Comparison of ENCODE assay signal across 1 cellular context in genomic region chr6:154995241-154996162, GRCh38.
A peak's percentile ranks its signal among the peaks of the same experiment; 100 is the strongest.
TF ChIP-seq lines count a peak whose summit lies in the region.

Gene TIAM2, plus strand, starts transcription at chr6:154995315. Its CDS starts 133,909 bp downstream, at chr6:155129224.

TF ChIP-seq in GM23338, 12 proteins besides CTCF, POLR2A, EP300 and RAD21 (continued from another document):
- TF ChIP-seq ETS1 (IDR thresholded peaks at IDR 0.05) = no peak
- peak; percentile 72 for TF ChIP-seq POLR2AphosphoS5 (IDR thresholded peaks at IDR 0.05; ENCODE audit: low read depth)
- TF ChIP-seq JUNB (IDR thresholded peaks at IDR 0.05; ENCODE audit: unreplicated experiment) = no peak
- no peak for TF ChIP-seq STAT1 (IDR thresholded peaks at IDR 0.05; ENCODE audit: unreplicated experiment)
- TF ChIP-seq, protein P1, sequence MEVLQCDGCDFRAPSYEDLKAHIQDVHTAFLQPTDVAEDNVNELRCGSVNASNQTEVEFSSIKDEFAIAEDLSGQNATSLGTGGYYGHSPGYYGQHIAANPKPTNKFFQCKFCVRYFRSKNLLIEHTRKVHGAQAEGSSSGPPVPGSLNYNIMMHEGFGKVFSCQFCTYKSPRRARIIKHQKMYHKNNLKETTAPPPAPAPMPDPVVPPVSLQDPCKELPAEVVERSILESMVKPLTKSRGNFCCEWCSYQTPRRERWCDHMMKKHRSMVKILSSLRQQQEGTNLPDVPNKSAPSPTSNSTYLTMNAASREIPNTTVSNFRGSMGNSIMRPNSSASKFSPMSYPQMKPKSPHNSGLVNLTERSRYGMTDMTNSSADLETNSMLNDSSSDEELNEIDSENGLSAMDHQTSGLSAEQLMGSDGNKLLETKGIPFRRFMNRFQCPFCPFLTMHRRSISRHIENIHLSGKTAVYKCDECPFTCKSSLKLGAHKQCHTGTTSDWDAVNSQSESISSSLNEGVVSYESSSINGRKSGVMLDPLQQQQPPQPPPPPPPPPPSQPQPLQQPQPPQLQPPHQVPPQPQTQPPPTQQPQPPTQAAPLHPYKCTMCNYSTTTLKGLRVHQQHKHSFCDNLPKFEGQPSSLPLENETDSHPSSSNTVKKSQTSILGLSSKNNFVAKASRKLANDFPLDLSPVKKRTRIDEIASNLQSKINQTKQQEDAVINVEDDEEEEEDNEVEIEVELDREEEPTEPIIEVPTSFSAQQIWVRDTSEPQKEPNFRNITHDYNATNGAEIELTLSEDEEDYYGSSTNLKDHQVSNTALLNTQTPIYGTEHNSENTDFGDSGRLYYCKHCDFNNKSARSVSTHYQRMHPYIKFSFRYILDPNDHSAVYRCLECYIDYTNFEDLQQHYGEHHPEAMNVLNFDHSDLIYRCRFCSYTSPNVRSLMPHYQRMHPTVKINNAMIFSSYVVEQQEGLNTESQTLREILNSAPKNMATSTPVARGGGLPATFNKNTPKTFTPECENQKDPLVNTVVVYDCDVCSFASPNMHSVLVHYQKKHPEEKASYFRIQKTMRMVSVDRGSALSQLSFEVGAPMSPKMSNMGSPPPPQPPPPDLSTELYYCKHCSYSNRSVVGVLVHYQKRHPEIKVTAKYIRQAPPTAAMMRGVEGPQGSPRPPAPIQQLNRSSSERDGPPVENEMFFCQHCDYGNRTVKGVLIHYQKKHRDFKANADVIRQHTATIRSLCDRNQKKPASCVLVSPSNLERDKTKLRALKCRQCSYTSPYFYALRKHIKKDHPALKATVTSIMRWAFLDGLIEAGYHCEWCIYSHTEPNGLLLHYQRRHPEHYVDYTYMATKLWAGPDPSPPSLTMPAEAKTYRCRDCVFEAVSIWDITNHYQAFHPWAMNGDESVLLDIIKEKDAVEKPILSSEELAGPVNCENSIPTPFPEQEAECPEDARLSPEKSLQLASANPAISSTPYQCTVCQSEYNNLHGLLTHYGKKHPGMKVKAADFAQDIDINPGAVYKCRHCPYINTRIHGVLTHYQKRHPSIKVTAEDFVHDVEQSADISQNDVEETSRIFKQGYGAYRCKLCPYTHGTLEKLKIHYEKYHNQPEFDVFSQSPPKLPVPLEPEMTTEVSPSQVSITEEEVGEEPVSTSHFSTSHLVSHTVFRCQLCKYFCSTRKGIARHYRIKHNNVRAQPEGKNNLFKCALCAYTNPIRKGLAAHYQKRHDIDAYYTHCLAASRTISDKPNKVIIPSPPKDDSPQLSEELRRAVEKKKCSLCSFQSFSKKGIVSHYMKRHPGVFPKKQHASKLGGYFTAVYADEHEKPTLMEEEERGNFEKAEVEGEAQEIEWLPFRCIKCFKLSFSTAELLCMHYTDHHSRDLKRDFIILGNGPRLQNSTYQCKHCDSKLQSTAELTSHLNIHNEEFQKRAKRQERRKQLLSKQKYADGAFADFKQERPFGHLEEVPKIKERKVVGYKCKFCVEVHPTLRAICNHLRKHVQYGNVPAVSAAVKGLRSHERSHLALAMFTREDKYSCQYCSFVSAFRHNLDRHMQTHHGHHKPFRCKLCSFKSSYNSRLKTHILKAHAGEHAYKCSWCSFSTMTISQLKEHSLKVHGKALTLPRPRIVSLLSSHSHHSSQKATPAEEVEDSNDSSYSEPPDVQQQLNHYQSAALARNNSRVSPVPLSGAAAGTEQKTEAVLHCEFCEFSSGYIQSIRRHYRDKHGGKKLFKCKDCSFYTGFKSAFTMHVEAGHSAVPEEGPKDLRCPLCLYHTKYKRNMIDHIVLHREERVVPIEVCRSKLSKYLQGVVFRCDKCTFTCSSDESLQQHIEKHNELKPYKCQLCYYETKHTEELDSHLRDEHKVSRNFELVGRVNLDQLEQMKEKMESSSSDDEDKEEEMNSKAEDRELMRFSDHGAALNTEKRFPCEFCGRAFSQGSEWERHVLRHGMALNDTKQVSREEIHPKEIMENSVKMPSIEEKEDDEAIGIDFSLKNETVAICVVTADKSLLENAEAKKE (CRISPR knock-in tag; IDR thresholded peaks at IDR 0.05) = no peak
